ENCODE assay signal across 12 cellular contexts in the genomic region with DNA sequence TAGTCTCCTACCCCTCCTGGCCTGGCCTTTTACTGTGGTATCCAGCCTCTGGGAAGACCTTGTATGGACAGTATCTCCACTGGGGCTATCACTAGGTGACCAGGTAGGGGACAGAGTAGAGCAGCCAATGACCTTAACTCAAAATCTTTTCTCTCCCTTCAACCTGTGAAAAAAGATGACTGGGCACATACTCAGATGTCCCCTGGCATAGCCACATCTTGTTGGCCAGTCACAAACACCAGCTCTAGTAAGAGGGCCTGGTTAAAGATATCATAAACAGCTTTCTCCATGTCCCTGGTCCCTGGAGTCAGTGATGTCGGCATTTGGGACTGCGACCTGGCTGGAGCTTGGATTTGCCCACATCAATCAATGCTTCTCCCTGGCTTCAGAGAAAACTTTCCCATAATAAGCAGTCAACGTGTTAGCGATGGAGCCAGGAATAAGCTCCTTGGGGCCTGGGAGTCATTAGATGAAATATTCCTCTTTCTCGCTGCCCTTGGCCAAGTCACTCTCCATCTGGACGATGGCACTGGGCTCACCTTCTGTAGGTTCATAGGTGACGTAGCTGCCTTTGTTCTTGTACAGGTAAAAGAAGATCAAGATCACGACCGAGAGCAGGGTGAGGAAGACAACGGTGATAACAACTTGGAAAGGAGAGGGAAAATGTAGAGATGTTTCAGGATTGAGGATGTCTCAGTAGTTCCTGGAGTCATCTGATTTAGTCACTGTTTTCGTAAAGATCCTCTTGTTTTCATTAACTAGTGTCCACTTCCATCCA. TPM values are rescaled to one million over a fixed set of nuclear protein-coding genes. Genes with fewer than 3 reads are reported as not detected.
DNase-seq lines count a peak whose midpoint lies in the region; ATAC-seq and TF ChIP-seq lines count a peak whose summit lies in the region.
"Had no signal": no experiment of that assay in that cellular context is flagged by ENCODE, and none has a peak within 500 bp of the region (broad histone marks: within the 10 kb centered on the region; RNA-seq: fewer than 3 reads in every experiment).

No MANE protein-coding gene starts in this region.

- no peak overlapping the region for H3K4me2 ChIP-seq in hepatocyte

- CTCF ChIA-PET in activated naive CD4-positive, alpha-beta T cell treated with anti-CD3 and anti-CD28 coated beads for 36 hours (lab: Charles Lee), result interaction anchor here (0.5 to 1.5 kb wide), 7 partner anchors 11 to 421 kb away, joined by 3 to 5 read pairs (median 4); no protein-coding TSS in a partner anchor

- H3K4me1 Mint-ChIP-seq in activated naive CD4-positive, alpha-beta T cell treated with anti-CD3 and anti-CD28 coated beads for 36 hours (ENCODE audit: low read depth), result peaks cover 62% of the 10 kb centered on the region

- H3K79me2 ChIP-seq in hepatocyte, result peaks cover 10% of the 10 kb centered on the region

- no peak overlapping the region for H2AFZ ChIP-seq in hepatocyte

- intact Hi-C loops in activated naive CD4-positive, alpha-beta T cell treated with anti-CD3 and anti-CD28 coated beads for 36 hours (cut with micrococcal nuclease), result loop anchor here (2.0 kb wide), 1 partner anchor 197 kb away; a partner anchor contains a TSS

- H3K4me1 ChIP-seq in hepatocyte (ENCODE audit: insufficient read depth) (peaks cover 9% of the 10 kb centered on the region), stomach smooth muscle (ENCODE audit: control insufficient read depth, insufficient read depth, low read length) (peaks cover 16% of the 10 kb centered on the region)

- H3K27ac Mint-ChIP-seq in activated naive CD4-positive, alpha-beta T cell treated with anti-CD3 and anti-CD28 coated beads for 36 hours, result peak overlapping the region; percentile 80

- H3K9me3 ChIP-seq in hepatocyte (ENCODE audit: low read depth) (no peaks in the 10 kb centered on the region), stomach smooth muscle (ENCODE audit: control insufficient read depth in 2 of 2, low read length in 2 of 2) (no peaks in the 10 kb centered on the region)
- H3K9me3 ChIP-seq: thoracic aorta had no signal

- H3K36me3 ChIP-seq in hepatocyte (replicated peaks; ENCODE audit: insufficient read depth, low read depth) (peaks cover 5% of the 10 kb centered on the region), stomach smooth muscle (ENCODE audit: control insufficient read depth in 2 of 2, insufficient read depth in 2 of 2, low read length in 2 of 2) (peaks cover 26 to 27% of the 10 kb centered on the region in 2 donors)

- no peaks in the 10 kb centered on the region for H3K9me3 Mint-ChIP-seq in activated naive CD4-positive, alpha-beta T cell treated with anti-CD3 and anti-CD28 coated beads for 36 hours

- WGBS in hepatocyte (ENCODE audit: low lambda C conversion rate, missing lambda C conversion rate), result 96% methylated on average over 11 of the region's 11 CpGs

- H3K27me3 ChIP-seq in hepatocyte (no peaks in the 10 kb centered on the region), stomach smooth muscle (ENCODE audit: control insufficient read depth in 1 of 2, insufficient read depth in 2 of 2, low read length in 2 of 2) (no peaks in the 10 kb centered on the region)

- TF ChIP-seq CTCF in VCaP (conservative IDR thresholded peaks at IDR 0.05), result no peak
- TF ChIP-seq CTCF in hepatocyte (IDR thresholded peaks at IDR 0.05; ENCODE audit: poor library complexity), result no peak

- DNase-seq in activated naive CD4-positive, alpha-beta T cell treated with anti-CD3 and anti-CD28 coated beads for 36 hours, result no peak
- no peak for DNase-seq in activated naive CD4-positive, alpha-beta T cell (lab: John Stamatoyannopoulos, UW)
- DNase-seq in hepatocyte (ENCODE audit: low spot score) (no peak), T1000 (lab: John Stamatoyannopoulos, UW) (no peak), COR-L47 (lab: John Stamatoyannopoulos, UW) (no peak)
- DNase-seq: amniotic stem cell, NCI-H2081 had no signal

- peak overlapping the region in 1 of 2 donors; percentile 21 for H3K9ac ChIP-seq in stomach smooth muscle (ENCODE audit: low read length in 2 of 2)

- H4K20me1 ChIP-seq in hepatocyte (ENCODE audit: insufficient read depth, poor library complexity, severe bottlenecking), result no peaks in the 10 kb centered on the region

- H3K9me2 ChIP-seq in hepatocyte (replicated peaks; ENCODE audit: insufficient read depth), result no peaks in the 10 kb centered on the region

- no peaks in the 10 kb centered on the region for H3K27me3 Mint-ChIP-seq in activated naive CD4-positive, alpha-beta T cell treated with anti-CD3 and anti-CD28 coated beads for 36 hours (ENCODE audit: low read depth)

- peaks cover 31% of the 10 kb centered on the region for H3K36me3 Mint-ChIP-seq in activated naive CD4-positive, alpha-beta T cell treated with anti-CD3 and anti-CD28 coated beads for 36 hours (ENCODE audit: low read depth)

- H3K4me3 ChIP-seq in hepatocyte (no peak overlapping the region), stomach smooth muscle (ENCODE audit: low read length in 2 of 2) (no peak overlapping the region)
- H3K4me3 ChIP-seq: thoracic aorta had no signal

- no peak overlapping the region for H3K4me3 Mint-ChIP-seq in activated naive CD4-positive, alpha-beta T cell treated with anti-CD3 and anti-CD28 coated beads for 36 hours

- no peak for ATAC-seq in HG03565 (IDR thresholded peaks at IDR 0.05; ENCODE audit: unreplicated experiment)

- H3K27ac ChIP-seq in VCaP, result peak overlapping the region; percentile 87
- peak overlapping the region; percentile 46 for H3K27ac ChIP-seq in hepatocyte
- H3K27ac ChIP-seq in stomach smooth muscle (ENCODE audit: low read length), result peak overlapping the region; percentile 18
- H3K27ac ChIP-seq: WERI-Rb-1 had no signal

RNA-seq across cellular contexts. Expression of a gene that starts 7.0 kb away (rescaled TPM):
- 100 to 1,000 TPM; 106 to 107 TPM for total RNA-seq in activated naive CD4-positive, alpha-beta T cell treated with anti-CD3 and anti-CD28 coated beads for 36 hours
- total RNA-seq in hepatocyte, result 273 and 277 TPM in 2 replicates
- 303 and 348 TPM in 2 replicates for polyA plus RNA-seq in hepatocyte

RNA-seq across cellular contexts. Expression of a gene that starts 24.6 kb away (rescaled TPM):
- 1 to 10 TPM in 1 of 2 experiments, under 1 TPM in 1; 0.54 to 1.2 TPM for total RNA-seq in activated naive CD4-positive, alpha-beta T cell treated with anti-CD3 and anti-CD28 coated beads for 36 hours
- 19.9 and 28.3 TPM in 2 replicates for total RNA-seq in hepatocyte
- 16.5 and 24.6 TPM in 2 replicates for polyA plus RNA-seq in hepatocyte

RNA-seq across cellular contexts. Expression of a gene that starts 27.8 kb away (rescaled TPM):
- 1 to 10 TPM; 7.8 TPM for total RNA-seq in activated naive CD4-positive, alpha-beta T cell treated with anti-CD3 and anti-CD28 coated beads for 36 hours
- total RNA-seq in hepatocyte, result 3.1 and 6.3 TPM in 2 replicates
- polyA plus RNA-seq in hepatocyte, result 3.2 and 5.9 TPM in 2 replicates

Comparison
In these comparisons a context has a peak if more than half of its experiments do, and no peak if none do; other contexts are left out.
1. H3K27ac ChIP-seq: peak in every context shown above with its lines; median percentile 87 in VCaP; 46 in hepatocyte; 18 in stomach smooth muscle.